1 cellular context compared by ENCODE assay signal in genomic region chr2:73926493-73927327, GRCh38.
TF ChIP-seq lines count a peak whose summit lies in the region.

Gene DGUOK, plus strand, starts transcription at chr2:73926880. Its CDS starts 31 bp downstream, at chr2:73926911.

TF ChIP-seq in HEK293, 187 proteins besides CTCF, POLR2A, EP300 and RAD21 (continued from another document):
- TF ChIP-seq ZNF692 (tag by site-specific recombination; IDR thresholded peaks at IDR 0.05) (peak; percentile 37; the same call in 1 of the 2 replicates), PRDM6 (tag by site-specific recombination; IDR thresholded peaks at IDR 0.05) (no peak), ZNF624 (tag by site-specific recombination; IDR thresholded peaks at IDR 0.05) (no peak), ZNF112 (tag by site-specific recombination; IDR thresholded peaks at IDR 0.05) (no peak), ZNF837 (tag by site-specific recombination; IDR thresholded peaks at IDR 0.05) (no peak), HIC1 (tag by site-specific recombination; IDR thresholded peaks at IDR 0.05) (no peak), ZNF2 (tag by site-specific recombination; IDR thresholded peaks at IDR 0.05) (no peak; the same call in 1 of the 2 replicates), ZBTB20 (tag by site-specific recombination; IDR thresholded peaks at IDR 0.05) (no peak), KLF7 (tag by site-specific recombination; IDR thresholded peaks at IDR 0.05; ENCODE audit: borderline replicate concordance) (0 out of 2 replicates have a peak, but pooled peaks have one; percentile 15), ZNF274 (IDR thresholded peaks at IDR 0.05; ENCODE audit: low read length) (no peak), ZNF274 (tag by site-specific recombination; IDR thresholded peaks at IDR 0.05; ENCODE audit: borderline replicate concordance) (no peak), ZNF341 (tag by site-specific recombination; IDR thresholded peaks at IDR 0.05; ENCODE audit: low read depth) (no peak), ZNF501 (tag by site-specific recombination; IDR thresholded peaks at IDR 0.05) (peak; percentile 82), ELK4 (IDR thresholded peaks at IDR 0.05; ENCODE audit: borderline replicate concordance, low read depth, low read length) (peak; percentile 51; the same call in 1 of the 2 replicates), ZNF664 (tag by site-specific recombination; IDR thresholded peaks at IDR 0.05) (no peak), TRIM28 (IDR thresholded peaks at IDR 0.05; ENCODE audit: borderline replicate concordance, low read length) (no peak), ZNF670 (tag by site-specific recombination; IDR thresholded peaks at IDR 0.05; ENCODE audit: low read depth) (no peak), ZNF555 (tag by site-specific recombination; conservative IDR thresholded peaks at IDR 0.05) (no peak), SALL2 (tag by site-specific recombination; IDR thresholded peaks at IDR 0.05; ENCODE audit: borderline replicate concordance) (no peak), GFI1B (tag by site-specific recombination; IDR thresholded peaks at IDR 0.05) (no peak), ZBTB1 (tag by site-specific recombination; IDR thresholded peaks at IDR 0.05) (no peak), ZNF768 (tag by site-specific recombination; IDR thresholded peaks at IDR 0.05) (no peak), ZNF155 (tag by site-specific recombination; IDR thresholded peaks at IDR 0.05) (no peak), ZNF677 (tag by site-specific recombination; IDR thresholded peaks at IDR 0.05) (no peak), ZNF514 (tag by site-specific recombination; IDR thresholded peaks at IDR 0.05) (no peak), MZF1 (tag by site-specific recombination; IDR thresholded peaks at IDR 0.05; ENCODE audit: borderline replicate concordance) (no peak), YY2 (tag by site-specific recombination; IDR thresholded peaks at IDR 0.05) (0 out of 2 replicates have a peak, but pooled peaks have one; percentile 17), ZNF791 (tag by site-specific recombination; IDR thresholded peaks at IDR 0.05) (no peak), ZNF18 (tag by site-specific recombination; IDR thresholded peaks at IDR 0.05) (peak; percentile 93), ZNF658 (tag by site-specific recombination; IDR thresholded peaks at IDR 0.05) (no peak), ZNF280D (tag by site-specific recombination; IDR thresholded peaks at IDR 0.05) (no peak), WT1 (tag by site-specific recombination; IDR thresholded peaks at IDR 0.05) (no peak), ZNF488 (tag by site-specific recombination; IDR thresholded peaks at IDR 0.05) (no peak)
- TF ChIP-seq, protein P1, sequence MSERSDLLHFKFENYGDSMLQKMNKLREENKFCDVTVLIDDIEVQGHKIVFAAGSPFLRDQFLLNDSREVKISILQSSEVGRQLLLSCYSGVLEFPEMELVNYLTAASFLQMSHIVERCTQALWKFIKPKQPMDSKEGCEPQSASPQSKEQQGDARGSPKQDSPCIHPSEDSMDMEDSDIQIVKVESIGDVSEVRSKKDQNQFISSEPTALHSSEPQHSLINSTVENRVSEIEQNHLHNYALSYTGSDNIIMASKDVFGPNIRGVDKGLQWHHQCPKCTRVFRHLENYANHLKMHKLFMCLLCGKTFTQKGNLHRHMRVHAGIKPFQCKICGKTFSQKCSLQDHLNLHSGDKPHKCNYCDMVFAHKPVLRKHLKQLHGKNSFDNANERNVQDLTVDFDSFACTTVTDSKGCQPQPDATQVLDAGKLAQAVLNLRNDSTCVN (tag by site-specific recombination; optimal IDR thresholded peaks at IDR 0.05): peak; percentile 30
- TF ChIP-seq, protein P2, sequence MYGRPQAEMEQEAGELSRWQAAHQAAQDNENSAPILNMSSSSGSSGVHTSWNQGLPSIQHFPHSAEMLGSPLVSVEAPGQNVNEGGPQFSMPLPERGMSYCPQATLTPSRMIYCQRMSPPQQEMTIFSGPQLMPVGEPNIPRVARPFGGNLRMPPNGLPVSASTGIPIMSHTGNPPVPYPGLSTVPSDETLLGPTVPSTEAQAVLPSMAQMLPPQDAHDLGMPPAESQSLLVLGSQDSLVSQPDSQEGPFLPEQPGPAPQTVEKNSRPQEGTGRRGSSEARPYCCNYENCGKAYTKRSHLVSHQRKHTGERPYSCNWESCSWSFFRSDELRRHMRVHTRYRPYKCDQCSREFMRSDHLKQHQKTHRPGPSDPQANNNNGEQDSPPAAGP (tag by site-specific recombination; IDR thresholded peaks at IDR 0.05): peak; percentile 25; the same call in 1 of the 2 replicates
- TF ChIP-seq, protein P3, sequence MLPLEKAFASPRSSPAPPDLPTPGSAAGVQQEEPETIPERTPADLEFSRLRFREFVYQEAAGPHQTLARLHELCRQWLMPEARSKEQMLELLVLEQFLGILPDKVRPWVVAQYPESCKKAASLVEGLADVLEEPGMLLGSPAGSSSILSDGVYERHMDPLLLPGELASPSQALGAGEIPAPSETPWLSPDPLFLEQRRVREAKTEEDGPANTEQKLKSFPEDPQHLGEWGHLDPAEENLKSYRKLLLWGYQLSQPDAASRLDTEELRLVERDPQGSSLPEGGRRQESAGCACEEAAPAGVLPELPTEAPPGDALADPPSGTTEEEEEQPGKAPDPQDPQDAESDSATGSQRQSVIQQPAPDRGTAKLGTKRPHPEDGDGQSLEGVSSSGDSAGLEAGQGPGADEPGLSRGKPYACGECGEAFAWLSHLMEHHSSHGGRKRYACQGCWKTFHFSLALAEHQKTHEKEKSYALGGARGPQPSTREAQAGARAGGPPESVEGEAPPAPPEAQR (tag by site-specific recombination; IDR thresholded peaks at IDR 0.05): no peak
